Comparison of ENCODE assay signal across 11 cellular contexts in the genomic region with DNA sequence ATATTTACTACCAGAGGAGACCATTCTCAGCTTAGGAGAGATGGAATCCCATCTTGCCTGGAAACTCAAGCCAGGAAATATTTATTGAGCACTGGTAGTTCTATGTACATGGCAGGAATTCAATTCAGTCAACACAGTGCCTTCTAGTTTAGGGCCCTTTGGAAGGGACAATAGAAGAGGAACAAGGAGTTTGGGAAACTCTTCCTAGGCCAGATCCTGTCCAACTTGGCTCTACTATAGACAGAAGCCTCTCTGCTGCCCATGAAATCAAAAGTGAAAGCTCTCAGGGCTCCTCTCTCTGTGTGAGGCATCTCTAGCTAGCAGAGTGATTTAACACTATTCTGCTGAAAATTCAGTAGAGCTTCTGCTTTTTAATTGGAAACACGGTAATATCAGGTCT.
DNase-seq lines count a peak whose midpoint lies in the region; ATAC-seq and TF ChIP-seq lines count a peak whose summit lies in the region.
"Had no signal": no experiment of that assay in that cellular context is flagged by ENCODE, and none has a peak within 500 bp of the region (broad histone marks: within the 10 kb centered on the region; RNA-seq: fewer than 3 reads in every experiment).

No MANE protein-coding gene starts in this region.

- DNase-seq in NCI-H2107 treated with DMSO at 0.1 percent for 48 hours (lab: John Stamatoyannopoulos, UW; ENCODE audit: unreplicated experiment) (peak; percentile 18), NCI-H2107 (lab: John Stamatoyannopoulos, UW) (no peak), LHCN-M2 (ENCODE audit: low read depth) (peak; percentile 2), substantia nigra (lab: John Stamatoyannopoulos, UW) (peak in 8 of 49 donors; percentile 7 to 35 (median 12)), hepatocyte (ENCODE audit: low spot score) (no peak), HEK293T (ENCODE audit: extremely low spot score) (no peak)
- no peak for DNase-seq in activated CD4-positive, alpha-beta T cell treated with anti-CD3 and anti-CD28 coated beads, Interleukin-2, amount 50 U/mL, for 48 hours
- DNase-seq: activated CD4-positive, CD25-positive, alpha-beta regulatory T cell; pancreas had no signal

- H3K4me1 ChIP-seq in hepatocyte (ENCODE audit: insufficient read depth), result no peaks in the 10 kb centered on the region
- H3K4me1 ChIP-seq: pancreas had no signal

- peak overlapping the region; percentile 70 for H3K27ac ChIP-seq in substantia nigra (ENCODE audit: low read depth, low read length, poor library complexity, severe bottlenecking)
- no peak overlapping the region for H3K27ac ChIP-seq in hepatocyte
- H3K27ac ChIP-seq: pancreas had no signal

- no peaks in the 10 kb centered on the region for H3K9me3 ChIP-seq in hepatocyte (ENCODE audit: low read depth)
- H3K9me3 ChIP-seq: A549, pancreas had no signal

- no peaks in the 10 kb centered on the region for H4K20me1 ChIP-seq in hepatocyte (ENCODE audit: insufficient read depth, poor library complexity, severe bottlenecking)

- H3K4me3 ChIP-seq in hepatocyte, result no peak overlapping the region
- H3K4me3 ChIP-seq: A549, pancreas had no signal

- TF ChIP-seq CTCF in hepatocyte (IDR thresholded peaks at IDR 0.05; ENCODE audit: poor library complexity), result no peak

- POLR2A ChIA-PET in HEK293T (lab: Yijun Ruan, JAX), result no interaction called here

- no peak overlapping the region for H3K4me2 ChIP-seq in hepatocyte
- H3K4me2 ChIP-seq: A549 had no signal

- WGBS in hepatocyte (ENCODE audit: low lambda C conversion rate, missing lambda C conversion rate), result 82% methylated on average over 1 of the region's 1 CpG

- CTCF ChIA-PET in HEK293T (lab: Yijun Ruan, JAX), result interaction anchor here (0.6 to 0.7 kb wide), 3 partner anchors 62 to 1711 kb away, joined by 3 to 5 read pairs (median 3); no protein-coding TSS in a partner anchor

- H3K79me2 ChIP-seq in hepatocyte, result no peaks in the 10 kb centered on the region

- H3K36me3 ChIP-seq in hepatocyte (replicated peaks; ENCODE audit: insufficient read depth, low read depth), result no peaks in the 10 kb centered on the region
- H3K36me3 ChIP-seq: pancreas had no signal

- no peaks in the 10 kb centered on the region for H3K27me3 ChIP-seq in hepatocyte
- H3K27me3 ChIP-seq: pancreas had no signal

- H2AFZ ChIP-seq in hepatocyte, result no peak overlapping the region

- ATAC-seq in HG02678 (IDR thresholded peaks at IDR 0.05; ENCODE audit: unreplicated experiment), result peak; percentile 94
- ATAC-seq: A549 had no signal

- no peaks in the 10 kb centered on the region for H3K9me2 ChIP-seq in hepatocyte (replicated peaks; ENCODE audit: insufficient read depth)

TF ChIP-seq in HEK293T, 16 proteins besides CTCF, POLR2A, EP300 and RAD21:
- TF ChIP-seq BHLHE40 (IDR thresholded peaks at IDR 0.05; ENCODE audit: borderline replicate concordance), result no peak
- TF ChIP-seq TARDBP (IDR thresholded peaks at IDR 0.05), result no peak
- TF ChIP-seq L3MBTL2 (conservative IDR thresholded peaks at IDR 0.05), result no peak
- no peak for TF ChIP-seq ARNT (IDR thresholded peaks at IDR 0.05)
- TF ChIP-seq CTBP1 (IDR thresholded peaks at IDR 0.05; ENCODE audit: borderline replicate concordance), result no peak
- no peak for TF ChIP-seq PKNOX1 (IDR thresholded peaks at IDR 0.05)
- no peak for TF ChIP-seq NFRKB (IDR thresholded peaks at IDR 0.05)
- no peak for TF ChIP-seq LEF1 (IDR thresholded peaks at IDR 0.05; ENCODE audit: borderline replicate concordance)
- no peak for TF ChIP-seq ZNF384 (IDR thresholded peaks at IDR 0.05)
- TF ChIP-seq FOXM1 (IDR thresholded peaks at IDR 0.05; ENCODE audit: borderline replicate concordance), result no peak
- no peak for TF ChIP-seq HDGF (IDR thresholded peaks at IDR 0.05; ENCODE audit: borderline replicate concordance)
- TF ChIP-seq SUZ12 (IDR thresholded peaks at IDR 0.05), result no peak
- no peak for TF ChIP-seq FOXA1 (IDR thresholded peaks at IDR 0.05)
- TF ChIP-seq ELF4 (IDR thresholded peaks at IDR 0.05), result no peak
- no peak for TF ChIP-seq FOXK2 (IDR thresholded peaks at IDR 0.05)
- TF ChIP-seq SP1 (IDR thresholded peaks at IDR 0.05), result no peak

Comparison
In these comparisons a context has a peak if more than half of its experiments do, and no peak if none do; other contexts are left out.
1. DNase-seq: peak in NCI-H2107 treated with DMSO at 0.1 percent for 48 hours (single experiment) and LHCN-M2 (single experiment); none in NCI-H2107 (single experiment), hepatocyte (single experiment), activated CD4-positive, alpha-beta T cell treated with anti-CD3 and anti-CD28 coated beads, Interleukin-2, amount 50 U/mL, for 48 hours (0 of 2) and HEK293T (single experiment).